In the genomic region with DNA sequence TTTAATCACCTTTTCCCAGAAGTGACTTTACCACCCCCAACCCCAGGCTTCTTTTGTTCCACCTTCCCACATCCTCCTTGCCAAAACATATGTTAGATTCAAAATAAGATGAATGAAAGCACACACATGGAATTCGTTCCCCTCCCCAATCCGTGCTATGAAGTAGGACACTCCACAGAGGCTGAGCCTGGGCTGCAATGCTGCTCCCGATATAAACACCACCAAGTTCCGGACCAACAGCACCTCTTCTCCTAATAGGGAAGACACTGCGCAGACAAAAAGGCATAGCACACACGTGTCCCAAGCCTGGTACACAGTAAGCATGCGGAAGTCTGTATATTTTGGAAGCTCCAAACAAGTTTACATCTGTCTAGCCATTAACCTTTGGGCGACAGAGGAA, we compare ENCODE assay signal across 30 cellular contexts.
DNase-seq lines count a peak whose midpoint lies in the region; ATAC-seq, FAIRE-seq and TF ChIP-seq lines count a peak whose summit lies in the region.
"Had no signal": no experiment of that assay in that cellular context is flagged by ENCODE, and none has a peak within 500 bp of the region (broad histone marks: within the 10 kb centered on the region; RNA-seq: fewer than 3 reads in every experiment).

No MANE protein-coding gene starts in this region.

- H3K4me3 ChIP-seq in kidney (ENCODE audit: low read length in 2 of 2) = no peak overlapping the region
- H3K4me3 ChIP-seq: A549, colonic mucosa, hepatocyte, left lung, prostate gland, sigmoid colon, thoracic aorta had no signal

- no peak for TF ChIP-seq CTCF in chondrocyte (IDR thresholded peaks at IDR 0.05)
- TF ChIP-seq CTCF in osteocyte (IDR thresholded peaks at IDR 0.05) = no peak
- TF ChIP-seq CTCF in kidney (IDR thresholded peaks at IDR 0.05; ENCODE audit: borderline replicate concordance, extremely low read depth, insufficient read depth) = no peak

- H3K27ac ChIP-seq in kidney (ENCODE audit: low read depth in 2 of 2, low read length in 2 of 2) = no peak overlapping the region
- H3K27ac ChIP-seq: A549, colonic mucosa, hepatocyte, left lung, neutrophil, prostate gland, sigmoid colon, thoracic aorta had no signal

- FAIRE-seq in kidney (lab: Jason Lieb, UNC) = no peak
- FAIRE-seq: A549, bronchial epithelial cell, endometrium, frontal cortex had no signal

- no peak overlapping the region for H3K9ac ChIP-seq in kidney (ENCODE audit: low read length in 2 of 2)

- DNase-seq in activated T-cell treated with anti-CD3 and anti-CD28 coated beads, Interleukin-2, amount 50 U/mL, for 24 hours = no peak
- no peak for DNase-seq in activated T-cell treated with anti-CD3 and anti-CD28 coated beads for 4 hours
- DNase-seq in G401 (ENCODE audit: low spot score) = peak; percentile 21
- DNase-seq in chondrocyte (ENCODE audit: low spot score) = peak; percentile 33
- DNase-seq in osteocyte (ENCODE audit: extremely low spot score, unreplicated experiment) = no peak
- DNase-seq in SHP77 treated with DMSO at 0.1 percent for 48 hours (lab: John Stamatoyannopoulos, UW) = no peak
- no peak for DNase-seq in kidney
- DNase-seq: activated naive CD4-positive, alpha-beta T cell; Caco-2; colonic mucosa; HCEC 1CT; mesenchymal stem cell; NCI-H1092; NCI-H1694 treated with DMSO at 0.1 percent for 48 hours; NCI-H2171; NCI-H510A treated with DMSO at 0.1 percent for 48 hours; PC-3; Right ventricle myocardium superior; sigmoid colon; stimulated activated naive CD8-positive, alpha-beta T cell treated with anti-CD3 and anti-CD28 coated beads, Interleukin-15, Interleukin-2, amounts not matched to agents 100 U/mL and 50 U/mL, for 24 hours had no signal

- no peaks in the 10 kb centered on the region for H3K9me3 Mint-ChIP-seq in activated T-cell treated with anti-CD3 and anti-CD28 coated beads, Interleukin-2, amount 50 U/mL, for 24 hours
- H3K9me3 Mint-ChIP-seq in chondrocyte (ENCODE audit: low read depth) = no peaks in the 10 kb centered on the region
- no peaks in the 10 kb centered on the region for H3K9me3 Mint-ChIP-seq in osteocyte (ENCODE audit: unreplicated experiment)

- no peaks in the 10 kb centered on the region for H3K9me3 ChIP-seq in kidney (ENCODE audit: control insufficient read depth in 1 of 2, low read length in 2 of 2)
- H3K9me3 ChIP-seq: A549, Caco-2, colonic mucosa, left lung, neutrophil, prostate gland, sigmoid colon, thoracic aorta had no signal

- H3K4me3 Mint-ChIP-seq in activated T-cell treated with anti-CD3 and anti-CD28 coated beads, Interleukin-2, amount 50 U/mL, for 24 hours = no peak overlapping the region
- H3K4me3 Mint-ChIP-seq in chondrocyte (ENCODE audit: unreplicated experiment) = no peak overlapping the region
- H3K4me3 Mint-ChIP-seq in osteocyte (ENCODE audit: unreplicated experiment) = no peak overlapping the region

- H3K36me3 ChIP-seq in kidney (ENCODE audit: control insufficient read depth in 1 of 2, insufficient read depth in 2 of 2, low read length in 2 of 2) = peaks cover 39 to 72% of the 10 kb centered on the region in 2 donors

- H3K4me1 ChIP-seq in kidney (ENCODE audit: control insufficient read depth in 1 of 2, insufficient read depth in 1 of 2, low read depth in 1 of 2, low read length in 2 of 2) = no peaks in the 10 kb centered on the region
- H3K4me1 ChIP-seq: A549, Caco-2, colonic mucosa, left lung, prostate gland, sigmoid colon had no signal

- H3K36me3 Mint-ChIP-seq in activated T-cell treated with anti-CD3 and anti-CD28 coated beads, Interleukin-2, amount 50 U/mL, for 24 hours (ENCODE audit: low read depth) = peaks cover 85% of the 10 kb centered on the region
- H3K36me3 Mint-ChIP-seq in chondrocyte (ENCODE audit: low read depth) (peaks cover 43% of the 10 kb centered on the region), osteocyte (ENCODE audit: unreplicated experiment) (peaks cover 38% of the 10 kb centered on the region)

- in situ Hi-C loops in G401 (cut with HindIII; ENCODE audit: low sequenced_read_pairs) = no loop called here

- peaks cover 15% of the 10 kb centered on the region for H3K4me1 Mint-ChIP-seq in activated T-cell treated with anti-CD3 and anti-CD28 coated beads, Interleukin-2, amount 50 U/mL, for 24 hours (ENCODE audit: low read depth)
- H3K4me1 Mint-ChIP-seq in chondrocyte (ENCODE audit: low read depth) = no peaks in the 10 kb centered on the region
- H3K4me1 Mint-ChIP-seq in osteocyte (ENCODE audit: unreplicated experiment) = no peaks in the 10 kb centered on the region

- intact Hi-C loops in kidney (cut with DNase I) = no loop called here

- H3K27ac Mint-ChIP-seq in activated T-cell treated with anti-CD3 and anti-CD28 coated beads, Interleukin-2, amount 50 U/mL, for 24 hours = peak overlapping the region; percentile 74
- H3K27ac Mint-ChIP-seq in chondrocyte (ENCODE audit: unreplicated experiment) (no peak overlapping the region), osteocyte (ENCODE audit: unreplicated experiment) (peak overlapping the region; percentile 61)

- no peak for ATAC-seq in HG03175 (IDR thresholded peaks at IDR 0.05; ENCODE audit: unreplicated experiment)
- ATAC-seq: A549; PC-3; stimulated activated naive CD8-positive, alpha-beta T cell treated with anti-CD3 and anti-CD28 coated beads, Interleukin-15, Interleukin-2, amounts not matched to agents 100 U/mL and 50 U/mL, for 24 hours had no signal

- no peaks in the 10 kb centered on the region for H3K27me3 Mint-ChIP-seq in activated T-cell treated with anti-CD3 and anti-CD28 coated beads, Interleukin-2, amount 50 U/mL, for 24 hours
- no peaks in the 10 kb centered on the region for H3K27me3 Mint-ChIP-seq in chondrocyte (ENCODE audit: low read depth)
- no peaks in the 10 kb centered on the region for H3K27me3 Mint-ChIP-seq in osteocyte (ENCODE audit: unreplicated experiment)

Comparison
In these comparisons a context has a peak if more than half of its experiments do, and no peak if none do; other contexts are left out.
1. DNase-seq: peak in G401 (single experiment) and chondrocyte (single experiment); none in activated T-cell treated with anti-CD3 and anti-CD28 coated beads, Interleukin-2, amount 50 U/mL, for 24 hours (single experiment), activated T-cell treated with anti-CD3 and anti-CD28 coated beads for 4 hours (single experiment), osteocyte (single experiment), SHP77 treated with DMSO at 0.1 percent for 48 hours (single experiment) and kidney (single experiment).